ENCODE assay signal across 8 cellular contexts in genomic region chr20:44646023-44646640, GRCh38. TPM values are rescaled to one million over a fixed set of nuclear protein-coding genes. Genes with fewer than 3 reads are reported as not detected.
A peak's percentile ranks its signal among the peaks of the same experiment; 100 is the strongest.
DNase-seq lines count a peak whose midpoint lies in the region; ATAC-seq and TF ChIP-seq lines count a peak whose summit lies in the region.

No MANE protein-coding gene starts in this region.

- WGBS in suprapubic skin: 61% methylated on average over 3 of the region's 4 CpGs

- no peak for TF ChIP-seq CTCF in GM12864 (IDR thresholded peaks at IDR 0.05; ENCODE audit: low read depth, low read length, missing control alignments)
- TF ChIP-seq CTCF in GM23338 (conservative IDR thresholded peaks at IDR 0.05; ENCODE audit: low read depth in 2 of 2): no peak
- no peak; the same call in 1 of the 2 replicates for TF ChIP-seq CTCF in OCI-LY7 (conservative IDR thresholded peaks at IDR 0.05; ENCODE audit: low read length)
- no peak for TF ChIP-seq CTCF in suprapubic skin (IDR thresholded peaks at IDR 0.05)

- H3K9me3 ChIP-seq in OCI-LY7 (ENCODE audit: low read length) (no peaks in the 10 kb centered on the region), duodenal mucosa (ENCODE audit: control insufficient read depth in 1 of 2, low read length in 2 of 2) (no peaks in the 10 kb centered on the region), suprapubic skin (no peaks in the 10 kb centered on the region)

- H3K9me3 Mint-ChIP-seq in GM23338: no peaks in the 10 kb centered on the region; the same call in 2 of the 3 replicates

- intact Hi-C loops in OCI-LY7 (cut with micrococcal nuclease; ENCODE audit: unreplicated experiment): loop anchor here (1.0 to 2.0 kb wide), 3 partner anchors 28 to 37 kb away; no protein-coding TSS in a partner anchor

- H3F3A ChIP-seq in GM23338 (replicated peaks; ENCODE audit: low read depth): 0 out of 2 replicates have a peak, but pooled peaks cover 6% of the 10 kb centered on the region

- H3K27ac Mint-ChIP-seq in GM23338: peak overlapping the region; percentile 90

- TF ChIP-seq POLR2A in suprapubic skin (IDR thresholded peaks at IDR 0.05): no peak

- peaks cover 61% of the 10 kb centered on the region for H3K4me1 Mint-ChIP-seq in GM23338

- no peak overlapping the region for H3K4me3 Mint-ChIP-seq in GM23338

- TSS peak; percentile 29 for BruUV-seq in OCI-LY7 (replicated peaks; lab: Mats Ljungman, UMichigan)

- peaks cover 9% of the 10 kb centered on the region for H3K27me3 ChIP-seq in GM23338 (ENCODE audit: insufficient read depth)
- H3K27me3 ChIP-seq in duodenal mucosa (ENCODE audit: control insufficient read depth in 1 of 2, insufficient read depth in 2 of 2, low read length in 2 of 2): no peaks in the 10 kb centered on the region
- H3K27me3 ChIP-seq in suprapubic skin: no peaks in the 10 kb centered on the region

- H3K9ac ChIP-seq in duodenal mucosa (ENCODE audit: low read depth in 1 of 2, low read length in 2 of 2): peak overlapping the region in 1 of 2 donors; percentile 38

- H3K4me3 ChIP-seq in GM12864 (ENCODE audit: low read depth, low read length) (peak overlapping the region; percentile 17; the same call in 1 of the 2 replicates), GM23338 (no peak overlapping the region), OCI-LY7 (ENCODE audit: low read depth, low read length, poor library complexity, severe bottlenecking) (peak overlapping the region; percentile 95), duodenal mucosa (ENCODE audit: low read depth in 1 of 2, low read length in 2 of 2) (peak overlapping the region; percentile 16 to 28), suprapubic skin (no peak overlapping the region)

- ATAC-seq in GM23338: no peak
- no peak for ATAC-seq in SK-N-SH treated with all-trans-retinoic acid at 6 μM for 48 hours
- ATAC-seq in HG03139 (IDR thresholded peaks at IDR 0.05; ENCODE audit: unreplicated experiment): no peak
- no peak for ATAC-seq in HG02623 (IDR thresholded peaks at IDR 0.05; ENCODE audit: unreplicated experiment)

- peaks cover 37% of the 10 kb centered on the region for H3K4me1 ChIP-seq in GM23338 (ENCODE audit: insufficient read depth)
- peaks cover 96% of the 10 kb centered on the region for H3K4me1 ChIP-seq in OCI-LY7 (ENCODE audit: insufficient read depth, low read length, poor library complexity, severe bottlenecking)
- H3K4me1 ChIP-seq in duodenal mucosa (ENCODE audit: control insufficient read depth in 1 of 2, insufficient read depth in 2 of 2, low read length in 2 of 2): peaks cover 68 to 81% of the 10 kb centered on the region in 2 donors
- H3K4me1 ChIP-seq in suprapubic skin: peaks cover 59% of the 10 kb centered on the region

- H3K36me3 Mint-ChIP-seq in GM23338 (ENCODE audit: low read depth): peaks cover 6% of the 10 kb centered on the region; the same call in 2 of the 3 replicates

- H2AFZ ChIP-seq in GM23338 (no peak overlapping the region), OCI-LY7 (ENCODE audit: low read length) (no peak overlapping the region)

- DNase-seq in GM12864 (ENCODE audit: low read depth): peak; percentile 84
- peak; percentile 36 for DNase-seq in GM23338 (ENCODE audit: low spot score)
- DNase-seq in OCI-LY7 (ENCODE audit: low spot score): peak; percentile 97
- DNase-seq in suprapubic skin (ENCODE audit: low spot score in 2 of 2): no peak

- H3K79me2 ChIP-seq in GM23338 (replicated peaks; ENCODE audit: insufficient read depth): no peaks in the 10 kb centered on the region
- H3K79me2 ChIP-seq in OCI-LY7 (ENCODE audit: insufficient read depth, low read depth, low read length): peaks cover 73% of the 10 kb centered on the region

- TF ChIP-seq EP300 in suprapubic skin (IDR thresholded peaks at IDR 0.05): no peak

- H3K4me2 ChIP-seq in GM23338 (peak overlapping the region; percentile 31; the same call in 1 of the 2 replicates), OCI-LY7 (ENCODE audit: low read length) (peak overlapping the region; percentile 90)

- H3K36me3 ChIP-seq in GM23338 (ENCODE audit: insufficient read depth) (no peaks in the 10 kb centered on the region), OCI-LY7 (ENCODE audit: insufficient read depth, low read length) (peaks cover 46% of the 10 kb centered on the region), duodenal mucosa (ENCODE audit: control insufficient read depth in 1 of 2, insufficient read depth in 2 of 2, low read length in 2 of 2) (peaks cover 0 to 6% of the 10 kb centered on the region in 2 donors), suprapubic skin (no peaks in the 10 kb centered on the region)

- H4K20me1 ChIP-seq in GM23338 (replicated peaks; ENCODE audit: insufficient read depth) (no peaks in the 10 kb centered on the region; the same call in 1 of the 2 replicates), OCI-LY7 (ENCODE audit: insufficient read depth, low read length) (no peaks in the 10 kb centered on the region)

- no peak overlapping the region for H3K27ac ChIP-seq in GM23338 (ENCODE audit: low read depth)
- peak overlapping the region; percentile 99 for H3K27ac ChIP-seq in OCI-LY7 (ENCODE audit: low read depth, low read length, poor library complexity, severe bottlenecking)
- H3K27ac ChIP-seq in duodenal mucosa (ENCODE audit: low read depth, low read length): no peak overlapping the region
- H3K27ac ChIP-seq in suprapubic skin: no peak overlapping the region

- CTCF ChIA-PET in OCI-LY7 (lab: Charles Lee; ENCODE audit: unreplicated experiment): interaction anchor here (1.0 kb wide), 1 partner anchor 123 kb away, joined by 3 read pairs; no protein-coding TSS in a partner anchor

- no peaks in the 10 kb centered on the region for H3K9me2 ChIP-seq in GM23338 (ENCODE audit: insufficient read depth)
- H3K9me2 ChIP-seq in OCI-LY7 (ENCODE audit: insufficient read depth, low read length): no peaks in the 10 kb centered on the region

- POLR2A ChIA-PET in OCI-LY7 (lab: Charles Lee): interaction anchor here (1.0 to 5.8 kb wide), 5 partner anchors 29 to 60 kb away, joined by 3 to 33 read pairs (median 11); no protein-coding TSS in a partner anchor

- peaks cover 38% of the 10 kb centered on the region for H3K27me3 Mint-ChIP-seq in GM23338 (ENCODE audit: insufficient read depth, low read depth, poor library complexity)

TF ChIP-seq in GM23338, 12 proteins besides CTCF, POLR2A, EP300 and RAD21 (continues in another document):
- TF ChIP-seq EZH2phosphoT487 (IDR thresholded peaks at IDR 0.05; ENCODE audit: unreplicated experiment) (no peak), ZNF331 (CRISPR knock-in tag; IDR thresholded peaks at IDR 0.05; ENCODE audit: low read depth) (no peak), ETS1 (IDR thresholded peaks at IDR 0.05) (no peak), ZNF114 (CRISPR knock-in tag; IDR thresholded peaks at IDR 0.05) (no peak), POLR2AphosphoS5 (IDR thresholded peaks at IDR 0.05; ENCODE audit: low read depth) (no peak)

TF ChIP-seq in SK-N-SH treated with all-trans-retinoic acid at 6 μM for 48 hours, 23 proteins besides CTCF, POLR2A, EP300 and RAD21 (continues in another document):
- TF ChIP-seq BACH2 (CRISPR knock-in tag; IDR thresholded peaks at IDR 0.05; ENCODE audit: borderline replicate concordance) (no peak), ESRRG (CRISPR knock-in tag; IDR thresholded peaks at IDR 0.05) (no peak), PPARA (CRISPR knock-in tag; IDR thresholded peaks at IDR 0.05; ENCODE audit: borderline replicate concordance) (no peak), CSRNP3 (CRISPR knock-in tag; IDR thresholded peaks at IDR 0.05) (no peak), GLIS3 (CRISPR knock-in tag; IDR thresholded peaks at IDR 0.05) (no peak), CSDC2 (CRISPR knock-in tag; IDR thresholded peaks at IDR 0.05) (no peak), TOX (CRISPR knock-in tag; IDR thresholded peaks at IDR 0.05; ENCODE audit: borderline replicate concordance) (no peak), ISL1 (CRISPR knock-in tag; IDR thresholded peaks at IDR 0.05) (no peak), RARB (CRISPR knock-in tag; IDR thresholded peaks at IDR 0.05) (no peak), ZFP3 (CRISPR knock-in tag; IDR thresholded peaks at IDR 0.05) (no peak), SNAI2 (CRISPR knock-in tag; IDR thresholded peaks at IDR 0.05) (no peak), CREB5 (CRISPR knock-in tag; IDR thresholded peaks at IDR 0.05; ENCODE audit: low read depth) (no peak)

RNA-seq across cellular contexts. Expression of gene ADA, which starts 5.4 kb away (rescaled TPM):
- total RNA-seq in GM23338 (2014; rRNA removed; shearing (Covaris generic)): 12.7 and 16.2 TPM in 2 replicates
- polyA plus RNA-seq in GM23338 (2016; fragmentation: Nextera tagmentation; extraction: Ambion mirVana): 14.6 and 15.8 TPM in 2 replicates
- 67.0 and 78.2 TPM in 2 replicates for total RNA-seq in OCI-LY7 (2014; rRNA removed; shearing (Covaris generic))
- total RNA-seq in OCI-LY7 (2022) (142 and 158 TPM in 2 replicates), suprapubic skin (1 to 10 TPM; 4.1 to 9.4 (median 7.8) TPM)

Comparison
In these comparisons a context has a peak if more than half of its experiments do, and no peak if none do; other contexts are left out.
1. DNase-seq: peak in GM12864 (single experiment), GM23338 (single experiment) and OCI-LY7 (single experiment); none in suprapubic skin (0 of 2).
2. H3K4me3 ChIP-seq: peak in GM12864 (single experiment), OCI-LY7 (single experiment) and duodenal mucosa (2 of 2); none in GM23338 (single experiment) and suprapubic skin (single experiment).